3 cellular contexts compared by ENCODE assay signal in the genomic region with DNA sequence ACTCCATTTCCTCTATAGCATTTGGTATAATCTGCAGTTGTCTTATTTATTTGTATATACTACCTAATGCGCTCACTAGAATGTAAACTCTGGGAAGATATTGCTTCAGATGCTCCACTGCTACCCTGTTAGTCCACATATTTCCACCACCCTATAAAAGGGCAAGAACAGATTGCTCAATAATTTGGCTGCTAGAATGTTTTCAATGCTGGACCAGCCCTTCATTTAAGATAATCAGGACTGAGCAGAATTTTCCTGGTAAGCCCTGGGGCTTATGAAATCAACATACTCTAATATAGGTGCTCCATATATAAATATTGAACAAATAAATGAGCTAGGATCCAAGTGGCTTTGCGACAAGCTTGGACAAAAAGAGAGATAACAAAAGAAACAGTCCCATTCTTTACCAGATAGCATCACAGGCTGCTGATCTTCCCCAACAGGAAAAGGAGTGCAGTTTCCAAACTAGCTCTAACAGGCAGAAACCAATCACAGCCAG.
TF ChIP-seq lines count a peak whose summit lies in the region.

No MANE protein-coding gene starts in this region.

TF ChIP-seq in IMR-90, 13 proteins besides CTCF, POLR2A, EP300 and RAD21:
- no peak for TF ChIP-seq RFX5 (IDR thresholded peaks at IDR 0.05; ENCODE audit: low read depth, low read length)
- no peak for TF ChIP-seq USF2 (IDR thresholded peaks at IDR 0.05; ENCODE audit: low read depth, low read length)
- no peak for TF ChIP-seq RCOR1 (IDR thresholded peaks at IDR 0.05; ENCODE audit: insufficient replicate concordance, low read length)
- TF ChIP-seq CEBPB (IDR thresholded peaks at IDR 0.05; ENCODE audit: low read depth, low read length): peak; percentile 87
- TF ChIP-seq CHD1 (IDR thresholded peaks at IDR 0.05; ENCODE audit: low read depth, low read length): no peak

TF ChIP-seq in HepG2, 621 proteins besides CTCF, POLR2A, EP300 and RAD21:
- TF ChIP-seq ZBTB42 (CRISPR knock-in tag; IDR thresholded peaks at IDR 0.05) (no peak), SRF (IDR thresholded peaks at IDR 0.05; ENCODE audit: low read depth, low read length) (peak; percentile 43; the same call in 1 of the 2 replicates), TGIF2 (CRISPR knock-in tag; IDR thresholded peaks at IDR 0.05) (no peak), ZNF33A (CRISPR knock-in tag; IDR thresholded peaks at IDR 0.05; ENCODE audit: borderline replicate concordance) (no peak), ZNF577 (CRISPR knock-in tag; IDR thresholded peaks at IDR 0.05; ENCODE audit: borderline replicate concordance, low read depth) (no peak), CEBPB (IDR thresholded peaks at IDR 0.05; ENCODE audit: borderline replicate concordance, low read depth, low read length) (peak; percentile 69), HMGA1 (CRISPR knock-in tag; conservative IDR thresholded peaks at IDR 0.05) (no peak), CEBPG (CRISPR knock-in tag; IDR thresholded peaks at IDR 0.05) (peak; percentile 58; the same call in 1 of the 2 replicates), ZFP41 (CRISPR knock-in tag; IDR thresholded peaks at IDR 0.05; ENCODE audit: borderline replicate concordance) (no peak), SMYD3 (CRISPR knock-in tag; IDR thresholded peaks at IDR 0.05) (no peak), ZNF354B (CRISPR knock-in tag; IDR thresholded peaks at IDR 0.05) (no peak)

TF ChIP-seq in WTC11, 78 proteins besides CTCF, POLR2A, EP300 and RAD21:
- no peak for TF ChIP-seq ZNF281 (CRISPR knock-in tag; IDR thresholded peaks at IDR 0.05)
- TF ChIP-seq AR (CRISPR knock-in tag; IDR thresholded peaks at IDR 0.05): no peak
- TF ChIP-seq, protein P1, sequence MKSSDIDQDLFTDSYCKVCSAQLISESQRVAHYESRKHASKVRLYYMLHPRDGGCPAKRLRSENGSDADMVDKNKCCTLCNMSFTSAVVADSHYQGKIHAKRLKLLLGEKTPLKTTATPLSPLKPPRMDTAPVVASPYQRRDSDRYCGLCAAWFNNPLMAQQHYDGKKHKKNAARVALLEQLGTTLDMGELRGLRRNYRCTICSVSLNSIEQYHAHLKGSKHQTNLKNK (CRISPR knock-in tag; IDR thresholded peaks at IDR 0.05): no peak
- TF ChIP-seq ESRRA (CRISPR knock-in tag; IDR thresholded peaks at IDR 0.05; ENCODE audit: borderline replicate concordance): no peak
- TF ChIP-seq IRF2 (CRISPR knock-in tag; IDR thresholded peaks at IDR 0.05; ENCODE audit: borderline replicate concordance, low read depth): no peak
- no peak for TF ChIP-seq ZBTB21 (CRISPR knock-in tag; IDR thresholded peaks at IDR 0.05; ENCODE audit: borderline replicate concordance)
- no peak for TF ChIP-seq SMAD4 (CRISPR knock-in tag; IDR thresholded peaks at IDR 0.05)
- no peak for TF ChIP-seq ATF2 (CRISPR knock-in tag; IDR thresholded peaks at IDR 0.05; ENCODE audit: borderline replicate concordance, low read depth)
- TF ChIP-seq, protein P2, sequence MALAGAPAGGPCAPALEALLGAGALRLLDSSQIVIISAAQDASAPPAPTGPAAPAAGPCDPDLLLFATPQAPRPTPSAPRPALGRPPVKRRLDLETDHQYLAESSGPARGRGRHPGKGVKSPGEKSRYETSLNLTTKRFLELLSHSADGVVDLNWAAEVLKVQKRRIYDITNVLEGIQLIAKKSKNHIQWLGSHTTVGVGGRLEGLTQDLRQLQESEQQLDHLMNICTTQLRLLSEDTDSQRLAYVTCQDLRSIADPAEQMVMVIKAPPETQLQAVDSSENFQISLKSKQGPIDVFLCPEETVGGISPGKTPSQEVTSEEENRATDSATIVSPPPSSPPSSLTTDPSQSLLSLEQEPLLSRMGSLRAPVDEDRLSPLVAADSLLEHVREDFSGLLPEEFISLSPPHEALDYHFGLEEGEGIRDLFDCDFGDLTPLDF (CRISPR knock-in tag; IDR thresholded peaks at IDR 0.05): no peak
- no peak for TF ChIP-seq NFATC4 (CRISPR knock-in tag; IDR thresholded peaks at IDR 0.05)
- TF ChIP-seq EMX1 (CRISPR knock-in tag; IDR thresholded peaks at IDR 0.05): no peak
TF ChIP-seq in WTC11: peak in this region for 0.
